In the genomic region with DNA sequence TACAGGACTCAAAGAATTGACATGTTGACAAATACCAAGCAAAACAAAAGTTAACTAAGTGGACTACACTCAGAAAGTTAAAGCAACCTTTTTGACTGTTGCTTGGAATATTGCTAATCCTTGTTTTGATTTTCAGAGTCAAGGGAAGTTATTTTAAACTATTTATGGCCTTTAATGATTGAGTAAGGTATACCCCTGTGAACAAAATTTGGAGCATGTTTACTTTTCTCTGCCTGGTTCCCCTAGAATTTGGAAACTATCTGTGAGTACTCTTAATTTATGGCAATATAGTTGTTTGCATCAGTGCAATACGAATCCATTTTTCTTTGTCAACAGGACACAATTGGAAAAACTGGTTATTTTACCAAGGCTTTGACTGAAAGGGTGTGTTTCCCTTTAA, we compare ENCODE assay signal across 2 cellular contexts. TPM values are rescaled to one million over a fixed set of nuclear protein-coding genes. Genes with fewer than 3 reads are reported as not detected.
"Had no signal": no experiment of that assay in that cellular context is flagged by ENCODE, and none has a peak within 500 bp of the region (broad histone marks: within the 10 kb centered on the region; RNA-seq: fewer than 3 reads in every experiment).

No MANE protein-coding gene starts in this region.

RNA-seq across cellular contexts. Expression of gene ZCCHC13, which starts 45.9 kb away (rescaled TPM):
- total RNA-seq: G401, GM12878 had no signal
- polyA plus RNA-seq: GM12878 had no signal
